Comparison of ENCODE assay signal across 8 cellular contexts in the genomic region with DNA sequence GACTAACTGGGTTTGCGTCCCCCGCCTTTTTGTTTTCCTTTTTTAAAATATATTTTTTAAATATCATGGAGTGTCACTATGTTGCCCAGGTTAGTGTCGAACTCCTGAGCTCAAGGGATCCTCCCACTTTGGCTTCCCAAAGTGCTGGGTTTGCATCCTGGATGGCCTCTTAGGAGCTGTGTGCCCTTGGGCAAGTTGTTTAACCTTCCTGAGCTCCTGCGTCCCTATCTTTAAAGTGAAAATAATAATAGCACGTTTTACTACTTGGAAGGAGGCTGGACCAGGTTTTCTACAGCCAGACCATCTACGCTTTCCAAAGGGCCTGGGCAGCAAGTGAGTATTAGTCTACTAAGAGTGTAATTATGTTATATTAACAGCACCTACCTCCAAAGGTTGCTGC. TPM values are rescaled to one million over a fixed set of nuclear protein-coding genes. Genes with fewer than 3 reads are reported as not detected.
DNase-seq lines count a peak whose midpoint lies in the region; ATAC-seq and TF ChIP-seq lines count a peak whose summit lies in the region.

No MANE protein-coding gene starts in this region.

- ATAC-seq in GM18870 (IDR thresholded peaks at IDR 0.05; ENCODE audit: unreplicated experiment): no peak

- H3K4me1 ChIP-seq in left ventricle myocardium inferior (peaks cover 24% of the 10 kb centered on the region), uterus (peaks cover 0 to 5% of the 10 kb centered on the region in 2 donors)

- H3K27me3 Mint-ChIP-seq in MCF 10A (ENCODE audit: insufficient read depth, unreplicated experiment) (no peaks in the 10 kb centered on the region), mesothelial cell of epicardium (ENCODE audit: low read depth) (no peaks in the 10 kb centered on the region)

- H3K27ac ChIP-seq in left ventricle myocardium inferior (replicated peaks): peak overlapping the region; percentile 90
- H3K27ac ChIP-seq in uterus: peak overlapping the region; percentile 73

- H3K4me1 Mint-ChIP-seq in MCF 10A (ENCODE audit: insufficient read depth, unreplicated experiment) (peaks cover 51% of the 10 kb centered on the region), mesothelial cell of epicardium (peaks cover 56% of the 10 kb centered on the region)

- H3K9me3 Mint-ChIP-seq in MCF 10A (ENCODE audit: unreplicated experiment): peaks cover 14% of the 10 kb centered on the region
- H3K9me3 Mint-ChIP-seq in mesothelial cell of epicardium: no peaks in the 10 kb centered on the region

- intact Hi-C loops in left ventricle myocardium inferior (cut with micrococcal nuclease): no loop called here
- intact Hi-C loops in cardiac septum (cut with DNase I): no loop called here
- intact Hi-C loops in MCF 10A (cut with micrococcal nuclease): loop anchor here (5.0 kb wide), 1 partner anchor 58 kb away; no protein-coding TSS in a partner anchor
- intact Hi-C loops in uterus (cut with DNase I; ENCODE audit: low total_unique reads): no loop called here

- H3K36me3 Mint-ChIP-seq in MCF 10A (ENCODE audit: insufficient read depth, unreplicated experiment) (no peaks in the 10 kb centered on the region), mesothelial cell of epicardium (no peaks in the 10 kb centered on the region)

- peak overlapping the region; percentile 50 for H3K4me3 Mint-ChIP-seq in MCF 10A (ENCODE audit: unreplicated experiment)
- H3K4me3 Mint-ChIP-seq in mesothelial cell of epicardium: peak overlapping the region; percentile 60

- TF ChIP-seq CTCF in left ventricle myocardium inferior (IDR thresholded peaks at IDR 0.05; ENCODE audit: borderline replicate concordance) (no peak), MCF 10A (IDR thresholded peaks at IDR 0.05; ENCODE audit: unreplicated experiment) (no peak), mesothelial cell of epicardium (IDR thresholded peaks at IDR 0.05; ENCODE audit: unreplicated experiment) (no peak), uterus (IDR thresholded peaks at IDR 0.05) (no peak)

- peak overlapping the region; percentile 73 for H3K27ac Mint-ChIP-seq in MCF 10A (ENCODE audit: low read depth, unreplicated experiment)
- peak overlapping the region; percentile 96 for H3K27ac Mint-ChIP-seq in mesothelial cell of epicardium

- no TSS peak for BruUV-seq in MCF 10A (replicated peaks; lab: Mats Ljungman, UMichigan)

- CTCF ChIA-PET in MCF 10A (lab: Yijun Ruan, JAX): interaction anchor here (0.7 to 2.6 kb wide), 5 partner anchors 10 to 345 kb away, joined by 3 to 8 read pairs (median 3); no protein-coding TSS in a partner anchor

- POLR2A ChIA-PET in MCF 10A (lab: Yijun Ruan, JAX): interaction anchor here (0.6 to 5.5 kb wide), 17 partner anchors 9 to 528 kb away, joined by 3 to 38 read pairs (median 4); a partner anchor contains a TSS

- H3K4me3 ChIP-seq in left ventricle myocardium inferior (peak overlapping the region; percentile 70), uterus (peak overlapping the region in 1 of 2 donors; percentile 9)

- DNase-seq in left ventricle myocardium inferior (no peak), cardiac septum (ENCODE audit: low spot score) (no peak), MCF 10A (ENCODE audit: unreplicated experiment) (no peak), mesothelial cell of epicardium (ENCODE audit: low spot score in 2 of 2, unreplicated experiment in 2 of 2) (no peak), uterus (no peak), DMS79 (lab: John Stamatoyannopoulos, UW) (no peak)
- no peak for DNase-seq in activated CD8-positive, alpha-beta memory T cell treated with anti-CD3 and anti-CD28 coated beads, Interleukin-2, amount 50 U/mL, for 48 hours

- no peaks in the 10 kb centered on the region for H3K9me3 ChIP-seq in left ventricle myocardium inferior (replicated peaks)
- no peaks in the 10 kb centered on the region for H3K9me3 ChIP-seq in uterus

- TF ChIP-seq POLR2A in uterus (IDR thresholded peaks at IDR 0.05): no peak

- no peaks in the 10 kb centered on the region for H3K27me3 ChIP-seq in left ventricle myocardium inferior (ENCODE audit: low read depth)
- no peaks in the 10 kb centered on the region for H3K27me3 ChIP-seq in uterus

- H3K36me3 ChIP-seq in left ventricle myocardium inferior (no peaks in the 10 kb centered on the region), uterus (no peaks in the 10 kb centered on the region)

RNA-seq across cellular contexts. Expression of a gene that starts 44.2 kb away (rescaled TPM):
- not detected for total RNA-seq in left ventricle myocardium inferior
- not detected for total RNA-seq in cardiac septum
- total RNA-seq in MCF 10A (2022): not detected in 2 replicates
- total RNA-seq in mesothelial cell of epicardium: not detected in 3 replicates
- not detected for total RNA-seq in uterus

RNA-seq across cellular contexts. Expression of a gene that starts 58.7 kb away (rescaled TPM):
- total RNA-seq in left ventricle myocardium inferior: 0.22 TPM
- 0.24 TPM for total RNA-seq in cardiac septum
- total RNA-seq in MCF 10A (2022): 0.07 and 0.17 TPM in 2 replicates
- 0.89 to 1.1 TPM (median 1.1 TPM) in 3 replicates for total RNA-seq in mesothelial cell of epicardium
- 1 to 10 TPM in 1 of 4 donors, under 1 TPM in 2, not detected in 1; 0.35 to 1.7 (median 0.77) TPM for total RNA-seq in uterus
